Comparison of ENCODE assay signal across 18 cellular contexts in genomic region chr17:4477286-4477791, GRCh38. TPM values are rescaled to one million over a fixed set of nuclear protein-coding genes. Genes with fewer than 3 reads are reported as not detected.
DNase-seq lines count a peak whose midpoint lies in the region; ATAC-seq and TF ChIP-seq lines count a peak whose summit lies in the region.
"Had no signal": no experiment of that assay in that cellular context is flagged by ENCODE, and none has a peak within 500 bp of the region (broad histone marks: within the 10 kb centered on the region; RNA-seq: fewer than 3 reads in every experiment).

No MANE protein-coding gene starts in this region.

- H3K4me3 ChIP-seq in body of pancreas, result no peak overlapping the region

- 50 to 76% methylated on average over 5 to 10 of the region's 10 CpGs for WGBS in body of pancreas, 2 donors

- no peaks in the 10 kb centered on the region for H3K9me3 ChIP-seq in body of pancreas

- TF ChIP-seq POLR2A in body of pancreas (IDR thresholded peaks at IDR 0.05), result no peak

- CTCF ChIA-PET in activated naive CD4-positive, alpha-beta T cell treated with anti-CD3 and anti-CD28 coated beads, Interleukin-2, amount 10 ng/mL, durations not matched to agents 7 days and 5 days (lab: Charles Lee), result no interaction called here

- H3K36me3 Mint-ChIP-seq in activated naive CD4-positive, alpha-beta T cell treated with anti-CD3 and anti-CD28 coated beads, Interleukin-2, amount 50 U/mL, for 72 hours, result no peaks in the 10 kb centered on the region
- peaks cover 3% of the 10 kb centered on the region for H3K36me3 Mint-ChIP-seq in activated naive CD4-positive, alpha-beta T cell treated with anti-CD3 and anti-CD28 coated beads, Interleukin-2, amount 10 ng/mL, durations not matched to agents 7 days and 5 days
- H3K36me3 Mint-ChIP-seq: activated naive CD8-positive, alpha-beta T cell had no signal

- peaks cover 7% of the 10 kb centered on the region for H3K27me3 Mint-ChIP-seq in activated naive CD4-positive, alpha-beta T cell treated with anti-CD3 and anti-CD28 coated beads, Interleukin-2, amount 10 ng/mL, durations not matched to agents 7 days and 5 days
- no peaks in the 10 kb centered on the region for H3K27me3 Mint-ChIP-seq in stimulated activated naive CD8-positive, alpha-beta T cell treated with anti-CD3 and anti-CD28 coated beads, Interleukin-15, amount 100 ng/mL, for 72 hours
- H3K27me3 Mint-ChIP-seq: activated naive CD8-positive, alpha-beta T cell; effector memory CD8-positive, alpha-beta T cell had no signal

- DNase-seq in activated naive CD4-positive, alpha-beta T cell treated with anti-CD3 and anti-CD28 coated beads, Interleukin-2, amount 50 U/mL, for 72 hours (ENCODE audit: low spot score in 2 of 2), result no peak
- DNase-seq in activated naive CD4-positive, alpha-beta T cell treated with anti-CD3 and anti-CD28 coated beads, Interleukin-2, amount 10 ng/mL, durations not matched to agents 7 days and 5 days, result no peak
- DNase-seq in body of pancreas (no peak), kidney tubule cell (ENCODE audit: low spot score) (peak; percentile 67), DMS114 treated with DMSO at 0.1 percent for 48 hours (lab: John Stamatoyannopoulos, UW; ENCODE audit: unreplicated experiment) (no peak), NCI-H1436 (lab: John Stamatoyannopoulos, UW) (no peak), pons (ENCODE audit: low spot score) (no peak)
- DNase-seq in stimulated activated naive CD8-positive, alpha-beta T cell treated with anti-CD3 and anti-CD28 coated beads, Interleukin-15, amount 100 ng/mL, for 72 hours, result no peak
- DNase-seq: activated CD4-positive, alpha-beta T cell treated with anti-CD3 and anti-CD28 coated beads for 1 hour; activated T-cell treated with anti-CD3 and anti-CD28 coated beads for 4 hours; effector memory CD8-positive, alpha-beta T cell; GDM1; GOT3; left ventricle myocardium superior; NCI-H146; NCI-H2227 treated with DMSO at 0.1 percent for 48 hours; SHP77 had no signal

- intact Hi-C loops in body of pancreas (cut with DNase I), result no loop called here

- no peak for TF ChIP-seq CTCF in body of pancreas (IDR thresholded peaks at IDR 0.05)

- H3K4me3 Mint-ChIP-seq in activated naive CD4-positive, alpha-beta T cell treated with anti-CD3 and anti-CD28 coated beads, Interleukin-2, amount 10 ng/mL, durations not matched to agents 7 days and 5 days, result no peak overlapping the region
- no peak overlapping the region for H3K4me3 Mint-ChIP-seq in stimulated activated naive CD8-positive, alpha-beta T cell treated with anti-CD3 and anti-CD28 coated beads, Interleukin-15, amount 100 ng/mL, for 72 hours
- H3K4me3 Mint-ChIP-seq: activated naive CD8-positive, alpha-beta T cell; effector memory CD8-positive, alpha-beta T cell had no signal

- peak; percentile 73 to 85 for ATAC-seq in activated naive CD4-positive, alpha-beta T cell treated with anti-CD3 and anti-CD28 coated beads, Interleukin-2, amount 50 U/mL, for 72 hours
- no peak for ATAC-seq in body of pancreas
- peak; percentile 44 for ATAC-seq in stimulated activated naive CD8-positive, alpha-beta T cell treated with anti-CD3 and anti-CD28 coated beads, Interleukin-15, amount 100 ng/mL, for 72 hours
- ATAC-seq: effector memory CD8-positive, alpha-beta T cell; left ventricle myocardium superior had no signal

- peaks cover 61% of the 10 kb centered on the region for H3K4me1 ChIP-seq in body of pancreas

- no peaks in the 10 kb centered on the region for H3K9me3 Mint-ChIP-seq in activated naive CD4-positive, alpha-beta T cell treated with anti-CD3 and anti-CD28 coated beads, Interleukin-2, amount 50 U/mL, for 72 hours
- H3K9me3 Mint-ChIP-seq in activated naive CD4-positive, alpha-beta T cell treated with anti-CD3 and anti-CD28 coated beads, Interleukin-2, amount 10 ng/mL, durations not matched to agents 7 days and 5 days, result no peaks in the 10 kb centered on the region
- no peaks in the 10 kb centered on the region for H3K9me3 Mint-ChIP-seq in stimulated activated naive CD8-positive, alpha-beta T cell treated with anti-CD3 and anti-CD28 coated beads, Interleukin-15, amount 100 ng/mL, for 72 hours
- H3K9me3 Mint-ChIP-seq: effector memory CD8-positive, alpha-beta T cell had no signal

- H3K27ac Mint-ChIP-seq in activated naive CD4-positive, alpha-beta T cell treated with anti-CD3 and anti-CD28 coated beads, Interleukin-2, amount 50 U/mL, for 72 hours, result no peak overlapping the region
- H3K27ac Mint-ChIP-seq in activated naive CD4-positive, alpha-beta T cell treated with anti-CD3 and anti-CD28 coated beads, Interleukin-2, amount 10 ng/mL, durations not matched to agents 7 days and 5 days, result no peak overlapping the region
- no peak overlapping the region for H3K27ac Mint-ChIP-seq in stimulated activated naive CD8-positive, alpha-beta T cell treated with anti-CD3 and anti-CD28 coated beads, Interleukin-15, amount 100 ng/mL, for 72 hours
- H3K27ac Mint-ChIP-seq: activated naive CD8-positive, alpha-beta T cell; effector memory CD8-positive, alpha-beta T cell had no signal

- H3K4me1 Mint-ChIP-seq in activated naive CD4-positive, alpha-beta T cell treated with anti-CD3 and anti-CD28 coated beads, Interleukin-2, amount 10 ng/mL, durations not matched to agents 7 days and 5 days, result peaks cover 30% of the 10 kb centered on the region
- peaks cover 51% of the 10 kb centered on the region for H3K4me1 Mint-ChIP-seq in stimulated activated naive CD8-positive, alpha-beta T cell treated with anti-CD3 and anti-CD28 coated beads, Interleukin-15, amount 100 ng/mL, for 72 hours

- H3K36me3 ChIP-seq in body of pancreas (replicated peaks in 1 of 2; ENCODE audit: insufficient read depth in 1 of 2, low read depth in 2 of 2), result no peaks in the 10 kb centered on the region

- peak overlapping the region in 3 of 4 donors; percentile 75 to 84 (median 81) for H3K27ac ChIP-seq in body of pancreas

- no peaks in the 10 kb centered on the region for H3K27me3 ChIP-seq in body of pancreas

RNA-seq across cellular contexts. Expression of gene SPNS2, which starts 21.3 kb away (rescaled TPM):
- under 1 TPM; 0.16 to 0.64 TPM for total RNA-seq in activated naive CD4-positive, alpha-beta T cell treated with anti-CD3 and anti-CD28 coated beads, Interleukin-2, amount 50 U/mL, for 72 hours
- 10 to 100 TPM; 19.2 to 58.0 TPM for total RNA-seq in body of pancreas

RNA-seq across cellular contexts. Expression of gene SPNS3, which starts 43.6 kb away (rescaled TPM):
- total RNA-seq in activated naive CD4-positive, alpha-beta T cell treated with anti-CD3 and anti-CD28 coated beads, Interleukin-2, amount 50 U/mL, for 72 hours, result 1 to 10 TPM; 4.4 to 8.7 TPM
- not detected for total RNA-seq in body of pancreas

Comparison
In these comparisons a context has a peak if more than half of its experiments do, and no peak if none do; other contexts are left out.
1. RNA of gene SPNS2, which starts 21.3 kb away (total RNA-seq): 19.2 to 58.0 TPM in body of pancreas; 0.16 to 0.64 TPM in activated naive CD4-positive, alpha-beta T cell treated with anti-CD3 and anti-CD28 coated beads, Interleukin-2, amount 50 U/mL, for 72 hours; every median in the first group is over 10 times any median in the second.
2. RNA of gene SPNS3, which starts 43.6 kb away (total RNA-seq): 4.4 to 8.7 TPM in activated naive CD4-positive, alpha-beta T cell treated with anti-CD3 and anti-CD28 coated beads, Interleukin-2, amount 50 U/mL, for 72 hours; not detected in body of pancreas; every median in the first group is over 4 times any median in the second.